Comparison of ENCODE assay signal across 12 cellular contexts in the genomic region with DNA sequence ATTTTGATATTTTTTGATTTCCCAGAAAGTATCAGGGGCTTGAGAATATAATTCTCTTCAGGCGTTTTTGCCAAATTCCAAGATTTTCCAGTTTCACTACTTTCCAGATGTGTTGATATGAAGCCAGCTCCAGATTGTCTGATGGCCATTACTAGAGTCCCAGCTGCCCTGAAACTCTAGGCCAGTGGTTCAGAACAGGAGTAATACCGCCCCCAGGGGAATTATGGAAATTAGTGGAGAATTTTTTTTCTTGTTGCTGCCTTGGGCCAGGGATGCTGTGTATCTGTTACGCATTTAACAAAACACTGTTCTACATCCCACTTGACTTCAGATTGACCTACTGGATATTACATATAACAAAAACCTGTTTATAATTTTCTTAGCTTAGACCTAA.
DNase-seq lines count a peak whose midpoint lies in the region; ATAC-seq, FAIRE-seq and TF ChIP-seq lines count a peak whose summit lies in the region.
"Had no signal": no experiment of that assay in that cellular context is flagged by ENCODE, and none has a peak within 500 bp of the region (broad histone marks: within the 10 kb centered on the region; RNA-seq: fewer than 3 reads in every experiment).

No MANE protein-coding gene starts in this region.

- CTCF ChIA-PET in HepG2 (lab: Yijun Ruan, JAX; ENCODE audit: low intra/inter-chr PET ratio, low total read pairs) = interaction anchor here (2.4 to 2.8 kb wide), 2 partner anchors 772 to 838 kb away, joined by 9 to 13 read pairs; no protein-coding TSS in a partner anchor
- CTCF ChIA-PET in CD4-positive, alpha-beta memory T cell (lab: Charles Lee; ENCODE audit: partially characterized antibody) = interaction anchor here (1.0 to 2.1 kb wide), 3 partner anchors 9 to 838 kb away, joined by 3 to 10 read pairs (median 5); no protein-coding TSS in a partner anchor
- CTCF ChIA-PET in Caco-2 (lab: Charles Lee) = interaction anchor here (1.0 to 1.9 kb wide), 2 partner anchors 619 to 838 kb away, joined by 3 to 14 read pairs; no protein-coding TSS in a partner anchor

- TF ChIP-seq RAD21 in HepG2 (CRISPR knock-in tag; IDR thresholded peaks at IDR 0.05) = no peak

- peaks cover 0 to 2% (median under 1%) of the 10 kb centered on the region in 4 donors for H3K4me1 Mint-ChIP-seq in CD4-positive, alpha-beta memory T cell
- no peaks in the 10 kb centered on the region for H3K4me1 Mint-ChIP-seq in Caco-2 (ENCODE audit: low read depth, unreplicated experiment)

- intact Hi-C loops in HepG2 (cut with micrococcal nuclease; ENCODE audit: unreplicated experiment) = loop anchor here (1.0 to 5.0 kb wide), 3 partner anchors 433 to 771 kb away; no protein-coding TSS in a partner anchor
- intact Hi-C loops in right lobe of liver (cut with DNase I) = loop anchor here in 1 of 2 donors (10.0 kb wide), 1 partner anchor 86 kb away; a partner anchor contains a TSS
- intact Hi-C loops in Right ventricle myocardium superior (cut with DNase I) = no loop called here
- intact Hi-C loops in CD4-positive, alpha-beta memory T cell (cut with micrococcal nuclease) = no loop called here
- intact Hi-C loops in Caco-2 (cut with micrococcal nuclease; ENCODE audit: unreplicated experiment) = loop anchor here (1.0 to 5.0 kb wide), 8 partner anchors 90 to 838 kb away; no protein-coding TSS in a partner anchor

- peaks cover 0 to 5% of the 10 kb centered on the region in 2 experiments; a peak in 1 of 5 replicates for H3K27me3 ChIP-seq in HepG2 (ENCODE audit: control insufficient read depth in 1 of 2, insufficient read depth in 2 of 2, low read length in 2 of 2)
- H3K27me3 ChIP-seq in right lobe of liver = no peaks in the 10 kb centered on the region
- peaks cover 3% of the 10 kb centered on the region; the same call in 1 of the 2 replicates for H3K27me3 ChIP-seq in SJCRH30
- no peaks in the 10 kb centered on the region for H3K27me3 ChIP-seq in CD4-positive, alpha-beta memory T cell (ENCODE audit: insufficient read depth, low read length)
- no peaks in the 10 kb centered on the region for H3K27me3 ChIP-seq in Caco-2 (replicated peaks; ENCODE audit: control insufficient read depth, insufficient read depth, low read length)
- H3K27me3 ChIP-seq: uterus had no signal

- no peak overlapping the region for H3K9ac ChIP-seq in HepG2 (ENCODE audit: insufficient read depth, low read depth, low read length)

- no peak overlapping the region for H3K4me2 ChIP-seq in HepG2 (ENCODE audit: low read depth, low read length)

- no peaks in the 10 kb centered on the region for H3K9me3 ChIP-seq in HepG2 (ENCODE audit: low read length)
- no peaks in the 10 kb centered on the region for H3K9me3 ChIP-seq in right lobe of liver
- no peaks in the 10 kb centered on the region for H3K9me3 ChIP-seq in SJCRH30 (replicated peaks)
- no peaks in the 10 kb centered on the region for H3K9me3 ChIP-seq in CD4-positive, alpha-beta memory T cell (ENCODE audit: control insufficient read depth in 1 of 2, low read length in 2 of 2)
- no peaks in the 10 kb centered on the region for H3K9me3 ChIP-seq in Caco-2
- H3K9me3 ChIP-seq: uterus had no signal

- no peaks in the 10 kb centered on the region for H4K20me1 ChIP-seq in HepG2 (ENCODE audit: insufficient read depth, low read length)

- TF ChIP-seq EP300 in HepG2 (IDR thresholded peaks at IDR 0.05; ENCODE audit: low read depth in 2 of 2, low read length in 2 of 2) (no peak), HepG2 (CRISPR knock-in tag; IDR thresholded peaks at IDR 0.05; ENCODE audit: borderline replicate concordance) (no peak)

- H3K27ac Mint-ChIP-seq in CD4-positive, alpha-beta memory T cell = no peak overlapping the region
- no peak overlapping the region for H3K27ac Mint-ChIP-seq in activated naive CD4-positive, alpha-beta T cell treated with anti-CD3 and anti-CD28 coated beads, Interleukin-2, amount 50 U/mL, for 72 hours
- H3K27ac Mint-ChIP-seq in Caco-2 (ENCODE audit: unreplicated experiment) = no peak overlapping the region
- H3K27ac Mint-ChIP-seq: activated T-cell treated with anti-CD3 and anti-CD28 coated beads, Interleukin-2, amount 50 U/mL, for 24 hours had no signal

- peak; percentile 70 for ATAC-seq in HepG2
- no peak for ATAC-seq in right lobe of liver
- ATAC-seq in Right ventricle myocardium superior (ENCODE audit: poor library complexity) = peak; percentile 53
- no peak for ATAC-seq in activated naive CD4-positive, alpha-beta T cell treated with anti-CD3 and anti-CD28 coated beads, Interleukin-2, amount 50 U/mL, for 72 hours

- no peak overlapping the region for H3K4me3 Mint-ChIP-seq in CD4-positive, alpha-beta memory T cell
- no peak overlapping the region for H3K4me3 Mint-ChIP-seq in Caco-2 (ENCODE audit: unreplicated experiment)
- H3K4me3 Mint-ChIP-seq: activated T-cell treated with anti-CD3 and anti-CD28 coated beads, Interleukin-2, amount 50 U/mL, for 24 hours had no signal

- no peaks in the 10 kb centered on the region for H3K79me2 ChIP-seq in HepG2 (ENCODE audit: insufficient read depth, low read length)

- BruUV-seq in HepG2 (replicated peaks; lab: Mats Ljungman, UMichigan) (no TSS peak), Caco-2 (replicated peaks; lab: Mats Ljungman, UMichigan) (no TSS peak)

- H3K36me3 Mint-ChIP-seq in CD4-positive, alpha-beta memory T cell = no peaks in the 10 kb centered on the region
- H3K36me3 Mint-ChIP-seq in activated naive CD4-positive, alpha-beta T cell treated with anti-CD3 and anti-CD28 coated beads, Interleukin-2, amount 50 U/mL, for 72 hours = no peaks in the 10 kb centered on the region
- H3K36me3 Mint-ChIP-seq in Caco-2 (ENCODE audit: insufficient read depth, unreplicated experiment) = no peaks in the 10 kb centered on the region

- peaks cover 0 to 4% of the 10 kb centered on the region in 2 donors for H3K27me3 Mint-ChIP-seq in CD4-positive, alpha-beta memory T cell
- peaks cover 36% of the 10 kb centered on the region for H3K27me3 Mint-ChIP-seq in Caco-2 (ENCODE audit: insufficient read depth, unreplicated experiment)

- H3K4me1 ChIP-seq in HepG2 (ENCODE audit: insufficient read depth, low read length) = no peaks in the 10 kb centered on the region
- peaks cover 0 to 18% (median 6%) of the 10 kb centered on the region in 4 donors for H3K4me1 ChIP-seq in right lobe of liver
- no peaks in the 10 kb centered on the region for H3K4me1 ChIP-seq in SJCRH30
- no peaks in the 10 kb centered on the region for H3K4me1 ChIP-seq in CD4-positive, alpha-beta memory T cell (ENCODE audit: insufficient read depth, low read length)
- H3K4me1 ChIP-seq in Caco-2 = no peaks in the 10 kb centered on the region
- H3K4me1 ChIP-seq: uterus had no signal

- TF ChIP-seq CTCF in HepG2 (CRISPR knock-in tag; IDR thresholded peaks at IDR 0.05) (no peak), right lobe of liver (IDR thresholded peaks at IDR 0.05) (no peak), Caco-2 (IDR thresholded peaks at IDR 0.05; ENCODE audit: insufficient read depth in 1 of 2, low read depth in 1 of 2, low read length in 1 of 2, severe bottlenecking in 1 of 2, unreplicated experiment in 1 of 2) (no peak)

- DNase-seq in HepG2 (ENCODE audit: low spot score) (no peak), right lobe of liver (no peak), SJCRH30 (peak; percentile 27 to 73), Right ventricle myocardium superior (no peak), NCI-H1105 treated with DMSO at 0.1 percent for 48 hours (lab: John Stamatoyannopoulos, UW) (no peak), Caco-2 (no peak)
- DNase-seq in CD4-positive, alpha-beta memory T cell = no peak
- DNase-seq in activated naive CD4-positive, alpha-beta T cell treated with anti-CD3 and anti-CD28 coated beads, Interleukin-2, amount 50 U/mL, for 72 hours (ENCODE audit: low spot score in 2 of 2) = no peak
- DNase-seq: effector CD4-positive, alpha-beta T cell had no signal

- H3K9me3 Mint-ChIP-seq in CD4-positive, alpha-beta memory T cell = no peaks in the 10 kb centered on the region
- H3K9me3 Mint-ChIP-seq in activated naive CD4-positive, alpha-beta T cell treated with anti-CD3 and anti-CD28 coated beads, Interleukin-2, amount 50 U/mL, for 72 hours = no peaks in the 10 kb centered on the region
- H3K9me3 Mint-ChIP-seq in Caco-2 (ENCODE audit: unreplicated experiment) = no peaks in the 10 kb centered on the region
- H3K9me3 Mint-ChIP-seq: activated T-cell treated with anti-CD3 and anti-CD28 coated beads, Interleukin-2, amount 50 U/mL, for 24 hours had no signal

- FAIRE-seq in HepG2 (lab: Jason Lieb, UNC) = no peak

- in situ Hi-C loops in HepG2 (cut with HindIII; ENCODE audit: extremely low pct_ligation_motif_present, low pct_unique_long_range_greater_than_20kb) = loop anchor here (5.0 kb wide), 1 partner anchor 838 kb away; no protein-coding TSS in a partner anchor

- H3K4me3 ChIP-seq in HepG2 (replicated peaks in 1 of 3; ENCODE audit: insufficient read depth in 1 of 3, low read depth in 2 of 3, low read length in 3 of 3) (no peak overlapping the region), right lobe of liver (no peak overlapping the region), SJCRH30 (no peak overlapping the region), Caco-2 (ENCODE audit: low read depth, low read length) (no peak overlapping the region)
- H3K4me3 ChIP-seq in CD4-positive, alpha-beta memory T cell (ENCODE audit: low read length in 2 of 2) = no peak overlapping the region
- H3K4me3 ChIP-seq: lung, uterus had no signal

- H3K36me3 ChIP-seq in HepG2 (replicated peaks in 1 of 2; ENCODE audit: control insufficient read depth in 1 of 2, insufficient read depth in 2 of 2, low read length in 2 of 2) (no peaks in the 10 kb centered on the region), right lobe of liver (no peaks in the 10 kb centered on the region), SJCRH30 (no peaks in the 10 kb centered on the region), Caco-2 (ENCODE audit: control insufficient read depth, insufficient read depth, low read length) (no peaks in the 10 kb centered on the region)
- H3K36me3 ChIP-seq in CD4-positive, alpha-beta memory T cell (ENCODE audit: insufficient read depth, low read length) = no peaks in the 10 kb centered on the region
- H3K36me3 ChIP-seq: uterus had no signal

- H3K27ac ChIP-seq in HepG2 (ENCODE audit: extremely low read length, insufficient read depth, low read length) = no peak overlapping the region
- H3K27ac ChIP-seq in right lobe of liver = no peak overlapping the region
- no peak overlapping the region for H3K27ac ChIP-seq in SJCRH30
- no peak overlapping the region for H3K27ac ChIP-seq in CD4-positive, alpha-beta memory T cell (ENCODE audit: low read depth, low read length)
- H3K27ac ChIP-seq: uterus had no signal

- POLR2A ChIA-PET in HepG2 (lab: Yijun Ruan, JAX) (no interaction called here), Caco-2 (lab: Charles Lee) (no interaction called here)
- POLR2A ChIA-PET in CD4-positive, alpha-beta memory T cell (lab: Charles Lee; ENCODE audit: partially characterized antibody) = no interaction called here

- 32% methylated on average over 3 of the region's 3 CpGs for WGBS in HepG2 (ENCODE audit: low lambda C conversion rate)
- 50% methylated on average over 3 of the region's 3 CpGs for WGBS in right lobe of liver (ENCODE audit: insufficient coverage, low coverage, low lambda C conversion rate, missing lambda C conversion rate)

- TF ChIP-seq POLR2A in HepG2 (IDR thresholded peaks at IDR 0.05; ENCODE audit: insufficient read depth in 1 of 2, low read depth in 2 of 2, low read length in 2 of 2) (no peak), right lobe of liver (IDR thresholded peaks at IDR 0.05) (no peak)

- H2AFZ ChIP-seq in HepG2 (ENCODE audit: low read length) = no peak overlapping the region

Comparison
In these comparisons a context has a peak if more than half of its experiments do, and no peak if none do; other contexts are left out.
1. ATAC-seq: peak in HepG2 (single experiment) and Right ventricle myocardium superior (single experiment); none in right lobe of liver (0 of 4) and activated naive CD4-positive, alpha-beta T cell treated with anti-CD3 and anti-CD28 coated beads, Interleukin-2, amount 50 U/mL, for 72 hours (0 of 2).
2. DNase-seq: peak in SJCRH30 (2 of 2); none in HepG2 (single experiment), right lobe of liver (0 of 3), Right ventricle myocardium superior (single experiment), CD4-positive, alpha-beta memory T cell (0 of 5), activated naive CD4-positive, alpha-beta T cell treated with anti-CD3 and anti-CD28 coated beads, Interleukin-2, amount 50 U/mL, for 72 hours (0 of 2), NCI-H1105 treated with DMSO at 0.1 percent for 48 hours (single experiment) and Caco-2 (0 of 2).
3. intact Hi-C loops: an anchor here in HepG2 (1.0 to 5.0 kb wide) and Caco-2 (1.0 to 5.0 kb wide); none called in Right ventricle myocardium superior and CD4-positive, alpha-beta memory T cell.